9 cellular contexts compared by ENCODE assay signal in genomic region chr18:52903858-52904257, GRCh38.
DNase-seq lines count a peak whose midpoint lies in the region; ATAC-seq and TF ChIP-seq lines count a peak whose summit lies in the region.
"Had no signal": no experiment of that assay in that cellular context is flagged by ENCODE, and none has a peak within 500 bp of the region (broad histone marks: within the 10 kb centered on the region; RNA-seq: fewer than 3 reads in every experiment).

No MANE protein-coding gene starts in this region.

- DNase-seq in activated naive CD4-positive, alpha-beta T cell treated with anti-CD3 and anti-CD28 coated beads for 36 hours, result peak; percentile 25
- no peak for DNase-seq in activated naive CD4-positive, alpha-beta T cell treated with Interleukin-2 at 50 U/mL for 16 hours
- peak; percentile 9 for DNase-seq in NCI-H1417 treated with DMSO at 0.1 percent for 48 hours (lab: John Stamatoyannopoulos, UW)
- no peak for DNase-seq in astrocyte of the cerebellum (ENCODE audit: low read depth)
- peak in 1 of 2 experiments; percentile 59 for DNase-seq in mesothelial cell of epicardium (ENCODE audit: low spot score in 2 of 2, unreplicated experiment in 2 of 2)
- DNase-seq in activated T-helper 1 cell treated with anti-CD3 and anti-CD28 coated beads, Interleukin-12 subunit alpha, Interleukin-12 subunit beta, Interleukin-2, Interleukin-4 antibody, amounts not matched to agents 30 ng/mL and 10 ng/mL and 1 ng/mL, durations not matched to agents 14 hours and 24 hours and 36 hours (ENCODE audit: low spot score), result no peak

- no peaks in the 10 kb centered on the region for H3K36me3 Mint-ChIP-seq in activated naive CD4-positive, alpha-beta T cell treated with anti-CD3 and anti-CD28 coated beads for 36 hours (ENCODE audit: low read depth)
- H3K36me3 Mint-ChIP-seq in mesothelial cell of epicardium, result no peaks in the 10 kb centered on the region
- no peaks in the 10 kb centered on the region for H3K36me3 Mint-ChIP-seq in activated T-helper 1 cell treated with anti-CD3 and anti-CD28 coated beads, Interleukin-12 subunit alpha, Interleukin-12 subunit beta, Interleukin-2, Interleukin-4 antibody, amounts not matched to agents 30 ng/mL and 10 ng/mL and 1 ng/mL, durations not matched to agents 14 hours and 24 hours and 36 hours (ENCODE audit: low read depth)
- H3K36me3 Mint-ChIP-seq: memory B cell had no signal

- H3K4me3 Mint-ChIP-seq in activated naive CD4-positive, alpha-beta T cell treated with anti-CD3 and anti-CD28 coated beads for 36 hours, result no peak overlapping the region
- no peak overlapping the region for H3K4me3 Mint-ChIP-seq in mesothelial cell of epicardium
- H3K4me3 Mint-ChIP-seq in activated T-helper 1 cell treated with anti-CD3 and anti-CD28 coated beads, Interleukin-12 subunit alpha, Interleukin-12 subunit beta, Interleukin-2, Interleukin-4 antibody, amounts not matched to agents 30 ng/mL and 10 ng/mL and 1 ng/mL, durations not matched to agents 14 hours and 24 hours and 36 hours, result no peak overlapping the region
- H3K4me3 Mint-ChIP-seq: memory B cell had no signal

- in situ Hi-C loops in astrocyte of the cerebellum (cut with HindIII; ENCODE audit: low sequenced_read_pairs), result loop anchor here (10.0 kb wide), 1 partner anchor 59 kb away; no protein-coding TSS in a partner anchor

- ATAC-seq in HG03025 (IDR thresholded peaks at IDR 0.05; ENCODE audit: low FRiP score, unreplicated experiment) (no peak), GM18498 (IDR thresholded peaks at IDR 0.05; ENCODE audit: unreplicated experiment) (no peak)

- CTCF ChIA-PET in activated naive CD4-positive, alpha-beta T cell treated with anti-CD3 and anti-CD28 coated beads for 36 hours (lab: Charles Lee), result no interaction called here

- H3K4me1 Mint-ChIP-seq in activated naive CD4-positive, alpha-beta T cell treated with anti-CD3 and anti-CD28 coated beads for 36 hours (ENCODE audit: low read depth), result no peaks in the 10 kb centered on the region
- no peaks in the 10 kb centered on the region for H3K4me1 Mint-ChIP-seq in mesothelial cell of epicardium
- no peaks in the 10 kb centered on the region for H3K4me1 Mint-ChIP-seq in activated T-helper 1 cell treated with anti-CD3 and anti-CD28 coated beads, Interleukin-12 subunit alpha, Interleukin-12 subunit beta, Interleukin-2, Interleukin-4 antibody, amounts not matched to agents 30 ng/mL and 10 ng/mL and 1 ng/mL, durations not matched to agents 14 hours and 24 hours and 36 hours (ENCODE audit: low read depth)
- H3K4me1 Mint-ChIP-seq: memory B cell had no signal

- no peak overlapping the region for H3K4me3 ChIP-seq in astrocyte of the cerebellum (ENCODE audit: low read depth, low read length)

- intact Hi-C loops in activated naive CD4-positive, alpha-beta T cell treated with anti-CD3 and anti-CD28 coated beads for 36 hours (cut with micrococcal nuclease), result no loop called here
- intact Hi-C loops in activated T-helper 1 cell treated with anti-CD3 and anti-CD28 coated beads, Interleukin-12 subunit alpha, Interleukin-12 subunit beta, Interleukin-2, Interleukin-4 antibody, amounts not matched to agents 30 ng/mL and 10 ng/mL and 1 ng/mL, durations not matched to agents 14 hours and 24 hours and 36 hours (cut with micrococcal nuclease), result no loop called here

- no peak overlapping the region for H3K27ac Mint-ChIP-seq in activated naive CD4-positive, alpha-beta T cell treated with anti-CD3 and anti-CD28 coated beads for 36 hours
- no peak overlapping the region for H3K27ac Mint-ChIP-seq in mesothelial cell of epicardium
- no peak overlapping the region for H3K27ac Mint-ChIP-seq in activated T-helper 1 cell treated with anti-CD3 and anti-CD28 coated beads, Interleukin-12 subunit alpha, Interleukin-12 subunit beta, Interleukin-2, Interleukin-4 antibody, amounts not matched to agents 30 ng/mL and 10 ng/mL and 1 ng/mL, durations not matched to agents 14 hours and 24 hours and 36 hours
- H3K27ac Mint-ChIP-seq: memory B cell had no signal

- no peaks in the 10 kb centered on the region for H3K27me3 Mint-ChIP-seq in activated naive CD4-positive, alpha-beta T cell treated with anti-CD3 and anti-CD28 coated beads for 36 hours (ENCODE audit: low read depth)
- peaks cover 2% of the 10 kb centered on the region for H3K27me3 Mint-ChIP-seq in mesothelial cell of epicardium (ENCODE audit: low read depth)
- no peaks in the 10 kb centered on the region for H3K27me3 Mint-ChIP-seq in activated T-helper 1 cell treated with anti-CD3 and anti-CD28 coated beads, Interleukin-12 subunit alpha, Interleukin-12 subunit beta, Interleukin-2, Interleukin-4 antibody, amounts not matched to agents 30 ng/mL and 10 ng/mL and 1 ng/mL, durations not matched to agents 14 hours and 24 hours and 36 hours (ENCODE audit: insufficient read depth)
- H3K27me3 Mint-ChIP-seq: memory B cell had no signal

- peaks cover 2% of the 10 kb centered on the region for H3K9me3 Mint-ChIP-seq in activated naive CD4-positive, alpha-beta T cell treated with anti-CD3 and anti-CD28 coated beads for 36 hours
- no peaks in the 10 kb centered on the region for H3K9me3 Mint-ChIP-seq in mesothelial cell of epicardium
- H3K9me3 Mint-ChIP-seq in activated T-helper 1 cell treated with anti-CD3 and anti-CD28 coated beads, Interleukin-12 subunit alpha, Interleukin-12 subunit beta, Interleukin-2, Interleukin-4 antibody, amounts not matched to agents 30 ng/mL and 10 ng/mL and 1 ng/mL, durations not matched to agents 14 hours and 24 hours and 36 hours, result no peaks in the 10 kb centered on the region
- H3K9me3 Mint-ChIP-seq: memory B cell had no signal

- peak; percentile 49 for TF ChIP-seq CTCF in astrocyte of the cerebellum (IDR thresholded peaks at IDR 0.05; ENCODE audit: low read depth, low read length, missing control alignments)
- peak; percentile 80 for TF ChIP-seq CTCF in mesothelial cell of epicardium (IDR thresholded peaks at IDR 0.05; ENCODE audit: unreplicated experiment)

Comparison
In these comparisons a context has a peak if more than half of its experiments do, and no peak if none do; other contexts are left out.
1. DNase-seq: peak in activated naive CD4-positive, alpha-beta T cell treated with anti-CD3 and anti-CD28 coated beads for 36 hours (single experiment) and NCI-H1417 treated with DMSO at 0.1 percent for 48 hours (single experiment); none in activated naive CD4-positive, alpha-beta T cell treated with Interleukin-2 at 50 U/mL for 16 hours (single experiment), astrocyte of the cerebellum (single experiment) and activated T-helper 1 cell treated with anti-CD3 and anti-CD28 coated beads, Interleukin-12 subunit alpha, Interleukin-12 subunit beta, Interleukin-2, Interleukin-4 antibody, amounts not matched to agents 30 ng/mL and 10 ng/mL and 1 ng/mL, durations not matched to agents 14 hours and 24 hours and 36 hours (single experiment).